Comparison of ENCODE assay signal across 8 cellular contexts in genomic region chr10:61974611-61975010, GRCh38.
DNase-seq lines count a peak whose midpoint lies in the region; ATAC-seq and TF ChIP-seq lines count a peak whose summit lies in the region.

No MANE protein-coding gene starts in this region.

- no peak overlapping the region for H2BK120ac ChIP-seq in H9 (ENCODE audit: low read depth, low read length, poor library complexity, severe bottlenecking)

- peak overlapping the region; percentile 19 for H3K27ac ChIP-seq in angular gyrus (ENCODE audit: low read depth, low read length)
- H3K27ac ChIP-seq in H9 (ENCODE audit: insufficient read length, low read depth, low read length): no peak overlapping the region

- DNase-seq in A172 (ENCODE audit: low spot score): peak; percentile 37
- DNase-seq in HFFc6: peak; percentile 41
- DNase-seq in kidney tubule cell (ENCODE audit: low spot score): peak; percentile 42
- DNase-seq in H9: no peak

- H2BK12ac ChIP-seq in H9 (ENCODE audit: insufficient read length, low read depth, low read length): no peak overlapping the region

- ATAC-seq in HG03469 (IDR thresholded peaks at IDR 0.05; ENCODE audit: unreplicated experiment) (no peak), HG02840 (IDR thresholded peaks at IDR 0.05; ENCODE audit: low FRiP score, unreplicated experiment) (no peak), HG03442 (IDR thresholded peaks at IDR 0.05; ENCODE audit: unreplicated experiment) (no peak)

- no peak overlapping the region for H2BK20ac ChIP-seq in H9 (ENCODE audit: low read depth, low read length, poor library complexity, severe bottlenecking)

- H3K14ac ChIP-seq in H9 (ENCODE audit: insufficient read depth, low read length): no peak overlapping the region

- no peak overlapping the region for H4K8ac ChIP-seq in H9 (replicated peaks; ENCODE audit: insufficient read length, low read depth, low read length)

- H3K4me3 Mint-ChIP-seq in HFFc6 (peak overlapping the region; percentile 84), H9 (no peak overlapping the region)

- H3K9me3 Mint-ChIP-seq in HFFc6: no peaks in the 10 kb centered on the region
- H3K9me3 Mint-ChIP-seq in H9: peaks cover 0 to 3% of the 10 kb centered on the region in 2 experiments; a peak in 2 of 5 replicates

- no peak overlapping the region for H3T11ph ChIP-seq in H9 (ENCODE audit: low read length)

- no peak for TF ChIP-seq CTCF in HFFc6 (IDR thresholded peaks at IDR 0.05)
- TF ChIP-seq CTCF in H9 (conservative IDR thresholded peaks at IDR 0.05): no peak

- H2BK15ac ChIP-seq in H9 (ENCODE audit: low read depth, low read length): no peak overlapping the region

- no peak overlapping the region for H3K23ac ChIP-seq in H9 (ENCODE audit: insufficient read length, low read depth, low read length)

- H3K4me2 ChIP-seq in H9 (ENCODE audit: insufficient read depth, insufficient read length, low read length): no peak overlapping the region

- no peaks in the 10 kb centered on the region for H3K79me1 ChIP-seq in H9 (ENCODE audit: insufficient read depth, low read depth, low read length, poor library complexity, severe bottlenecking)

- H3K4me1 ChIP-seq in H9 (ENCODE audit: insufficient read depth, low read length): no peaks in the 10 kb centered on the region; the same call in 1 of the 2 replicates

- peaks cover 31% of the 10 kb centered on the region for H3K36me3 Mint-ChIP-seq in HFFc6 (ENCODE audit: low read depth)
- no peaks in the 10 kb centered on the region; a peak in 1 of 7 replicates for H3K36me3 Mint-ChIP-seq in H9 (ENCODE audit: insufficient read depth in 1 of 3, low read depth in 3 of 3)

- no peak overlapping the region for H2AFZ ChIP-seq in H9 (ENCODE audit: low read length)

- H4K20me1 ChIP-seq in H9 (ENCODE audit: control insufficient read depth, insufficient read depth, insufficient read length): no peaks in the 10 kb centered on the region

- H4K91ac ChIP-seq in H9 (ENCODE audit: insufficient read length, low read depth, low read length): no peak overlapping the region

- no peak overlapping the region for H4K5ac ChIP-seq in H9 (ENCODE audit: insufficient read length, low read depth, low read length)

- H3K4me1 Mint-ChIP-seq in HFFc6 (ENCODE audit: low read depth): peaks cover 72% of the 10 kb centered on the region
- peaks cover 0 to 3% of the 10 kb centered on the region in 2 experiments; a peak in 1 of 4 replicates for H3K4me1 Mint-ChIP-seq in H9

- 100% methylated on average over 1 of the region's 6 CpGs for WGBS in H9 (ENCODE audit: extremely low coverage, insufficient read length, low lambda C conversion rate)

- no peak overlapping the region for H3K9ac ChIP-seq in H9 (ENCODE audit: extremely low read depth, insufficient read length, low read length)

- no peaks in the 10 kb centered on the region for H3K27me3 ChIP-seq in H9 (ENCODE audit: insufficient read depth, low read length)

- H3K27ac Mint-ChIP-seq in HFFc6 (peak overlapping the region; percentile 88), H9 (no peak overlapping the region)

- no peak overlapping the region for H3K56ac ChIP-seq in H9 (ENCODE audit: insufficient read length, low read depth, low read length)

- H3K79me2 ChIP-seq in H9 (ENCODE audit: insufficient read depth, low read length): no peaks in the 10 kb centered on the region

- H3K4ac ChIP-seq in H9 (ENCODE audit: low read depth, low read length): no peak overlapping the region

- H3K27me3 Mint-ChIP-seq in HFFc6 (ENCODE audit: insufficient read depth) (no peaks in the 10 kb centered on the region; the same call in 1 of the 2 replicates), H9 (ENCODE audit: low read depth) (no peaks in the 10 kb centered on the region)

- H3K23me2 ChIP-seq in H9 (ENCODE audit: insufficient read length, low read depth, low read length, poor library complexity, severe bottlenecking): no peaks in the 10 kb centered on the region

- H3K9me3 ChIP-seq in H9 (ENCODE audit: control insufficient read depth, low read depth, low read length): no peaks in the 10 kb centered on the region

- H3K18ac ChIP-seq in H9 (ENCODE audit: insufficient read length, low read depth, low read length): no peak overlapping the region

- no peak overlapping the region for H2AK5ac ChIP-seq in H9 (ENCODE audit: insufficient read length, low read length)

- no peak overlapping the region for H2BK5ac ChIP-seq in H9 (ENCODE audit: insufficient read length, low read length)
